Comparison of ENCODE assay signal across 8 cellular contexts in genomic region chr3:32467333-32468070, GRCh38. TPM values are rescaled to one million over a fixed set of nuclear protein-coding genes. Genes with fewer than 3 reads are reported as not detected.
DNase-seq lines count a peak whose midpoint lies in the region; ATAC-seq and TF ChIP-seq lines count a peak whose summit lies in the region.

No MANE protein-coding gene starts in this region.

- H3K36me3 ChIP-seq in PC-3 (ENCODE audit: low read depth, low read length) (peaks cover 13% of the 10 kb centered on the region), neural progenitor cell (no peaks in the 10 kb centered on the region), stomach (peaks cover 0 to 10% (median 2%) of the 10 kb centered on the region in 4 donors)

- WGBS in stomach, 5 donors, result 14 to 24% (median 17%) methylated on average over 35 to 41 of the region's 41 CpGs

- H3K4me3 ChIP-seq in PC-3 (ENCODE audit: low read length), result no peak overlapping the region
- no peak overlapping the region for H3K4me3 ChIP-seq in neural progenitor cell
- H3K4me3 ChIP-seq in stomach, result peak overlapping the region; percentile 37 to 52 (median 50)

- no peak for TF ChIP-seq POLR2A in stomach (IDR thresholded peaks at IDR 0.05)

- no peaks in the 10 kb centered on the region for H3K9me2 ChIP-seq in PC-3 (replicated peaks; ENCODE audit: low read length)

- intact Hi-C loops in PC-3 (cut with micrococcal nuclease), result loop anchor here (1.0 to 5.0 kb wide), 4 partner anchors 68 to 291 kb away; no protein-coding TSS in a partner anchor
- intact Hi-C loops in stomach (cut with DNase I; ENCODE audit: low total_unique reads), result loop anchor here (5.0 kb wide), 1 partner anchor 90 kb away; no protein-coding TSS in a partner anchor

- ATAC-seq in GM19395 (IDR thresholded peaks at IDR 0.05; ENCODE audit: unreplicated experiment) (peak; percentile 74), PC-3 (peak; percentile 54)
- peak; percentile 65 for ATAC-seq in activated T-helper 17 cell treated with anti-CD3 and anti-CD28 coated beads, Interleukin-2, amount 50 U/mL, for 72 hours (replicated peaks)

- peaks cover 67% of the 10 kb centered on the region for H3K36me3 Mint-ChIP-seq in activated T-helper 17 cell treated with anti-CD3 and anti-CD28 coated beads, Interleukin-2, amount 50 U/mL, for 72 hours (ENCODE audit: low read depth)
- H3K36me3 Mint-ChIP-seq in neural progenitor cell, result peaks cover 12% of the 10 kb centered on the region

- H3F3A ChIP-seq in PC-3 (ENCODE audit: low read length, unreplicated experiment), result peaks cover 5% of the 10 kb centered on the region
- H3F3A ChIP-seq in neural progenitor cell (ENCODE audit: low read depth), result peaks cover 2% of the 10 kb centered on the region

- CTCF ChIA-PET in PC-3 (lab: Charles Lee), result interaction anchor here (0.5 to 1.1 kb wide), 13 partner anchors 13 to 779 kb away, joined by 3 to 11 read pairs (median 4); partner anchors contain the start of gene CMTM7

- no peak overlapping the region for H3K9ac ChIP-seq in PC-3 (ENCODE audit: low read length)
- no peak overlapping the region for H3K9ac ChIP-seq in neural progenitor cell

- H3K4me1 ChIP-seq in PC-3 (ENCODE audit: insufficient read depth, low read length) (peaks cover 33% of the 10 kb centered on the region), neural progenitor cell (peaks cover 8% of the 10 kb centered on the region), stomach (peaks cover 23 to 53% (median 32%) of the 10 kb centered on the region in 4 donors)

- TF ChIP-seq CTCF in PC-3 (conservative IDR thresholded peaks at IDR 0.05; ENCODE audit: low read depth, low read length), result peak; percentile 96
- peak; percentile 99 for TF ChIP-seq CTCF in neural progenitor cell (IDR thresholded peaks at IDR 0.05)
- TF ChIP-seq CTCF in stomach (IDR thresholded peaks at IDR 0.05), result peak in 6 of 7 experiments; percentile 72 to 100 (median 98)

- H3K79me2 ChIP-seq in PC-3 (ENCODE audit: low read length) (peaks cover 12% of the 10 kb centered on the region), neural progenitor cell (ENCODE audit: low read depth) (no peaks in the 10 kb centered on the region)

- H3K27ac Mint-ChIP-seq in activated T-helper 17 cell treated with anti-CD3 and anti-CD28 coated beads, Interleukin-2, amount 50 U/mL, for 72 hours, result no peak overlapping the region
- H3K27ac Mint-ChIP-seq in neural progenitor cell, result no peak overlapping the region

- no TSS peak for BruUV-seq in PC-3 (replicated peaks; lab: Mats Ljungman, UMichigan)

- POLR2A ChIA-PET in PC-3 (lab: Charles Lee; ENCODE audit: unreplicated experiment), result no interaction called here

- DNase-seq in CD1c-positive myeloid dendritic cell (ENCODE audit: extremely low spot score) (peak; percentile 84), HK-2 (ENCODE audit: unreplicated experiment) (peak; percentile 45), PC-3 (peak; percentile 87), fibroblast of the conjunctiva (ENCODE audit: low read depth) (peak; percentile 32), neural progenitor cell (ENCODE audit: low spot score) (peak; percentile 85), stomach (peak; percentile 86)

- H3K9me3 ChIP-seq in PC-3 (ENCODE audit: low read length) (no peaks in the 10 kb centered on the region), neural progenitor cell (ENCODE audit: low read depth) (no peaks in the 10 kb centered on the region), stomach (no peaks in the 10 kb centered on the region)

- no peaks in the 10 kb centered on the region for H3K27me3 Mint-ChIP-seq in activated T-helper 17 cell treated with anti-CD3 and anti-CD28 coated beads, Interleukin-2, amount 50 U/mL, for 72 hours
- H3K27me3 Mint-ChIP-seq in neural progenitor cell (ENCODE audit: insufficient read depth, low read depth), result peaks cover 4% of the 10 kb centered on the region

- H3K4me2 ChIP-seq in PC-3 (ENCODE audit: low read length), result peak overlapping the region; percentile 73
- H3K4me2 ChIP-seq in neural progenitor cell, result peak overlapping the region; percentile 64

- no peak for TF ChIP-seq EP300 in stomach (IDR thresholded peaks at IDR 0.05)

- H3K4me3 Mint-ChIP-seq in activated T-helper 17 cell treated with anti-CD3 and anti-CD28 coated beads, Interleukin-2, amount 50 U/mL, for 72 hours, result peak overlapping the region; percentile 40
- no peak overlapping the region for H3K4me3 Mint-ChIP-seq in neural progenitor cell

- no peaks in the 10 kb centered on the region for H4K20me1 ChIP-seq in PC-3 (ENCODE audit: low read length)
- H4K20me1 ChIP-seq in neural progenitor cell (ENCODE audit: low read depth), result peaks cover 3% of the 10 kb centered on the region

- H3K27me3 ChIP-seq in PC-3 (ENCODE audit: low read length) (no peaks in the 10 kb centered on the region), neural progenitor cell (no peaks in the 10 kb centered on the region), stomach (no peaks in the 10 kb centered on the region)

- peaks cover 39% of the 10 kb centered on the region for H3K4me1 Mint-ChIP-seq in activated T-helper 17 cell treated with anti-CD3 and anti-CD28 coated beads, Interleukin-2, amount 50 U/mL, for 72 hours
- peaks cover 26% of the 10 kb centered on the region for H3K4me1 Mint-ChIP-seq in neural progenitor cell

- H2AFZ ChIP-seq in PC-3 (ENCODE audit: low read length) (peak overlapping the region; percentile 77; the same call in 1 of the 2 replicates), neural progenitor cell (replicated peaks) (no peak overlapping the region)

- no peak overlapping the region for H3K27ac ChIP-seq in PC-3 (ENCODE audit: low read length)
- H3K27ac ChIP-seq in neural progenitor cell, result no peak overlapping the region
- H3K27ac ChIP-seq in stomach, result peak overlapping the region in 4 of 5 donors; percentile 41 to 73 (median 60)

- no peaks in the 10 kb centered on the region for H3K9me3 Mint-ChIP-seq in activated T-helper 17 cell treated with anti-CD3 and anti-CD28 coated beads, Interleukin-2, amount 50 U/mL, for 72 hours
- H3K9me3 Mint-ChIP-seq in neural progenitor cell, result no peaks in the 10 kb centered on the region

RNA-seq across cellular contexts. Expression of gene CMTM6, which starts 35.1 kb away (rescaled TPM):
- 53.3 and 67.4 TPM in 2 replicates for total RNA-seq in PC-3 (2014; rRNA removed)
- total RNA-seq in activated T-helper 17 cell treated with anti-CD3 and anti-CD28 coated beads, Interleukin-2, amount 50 U/mL, for 72 hours, result 100 to 1,000 TPM; 101 to 124 TPM
- total RNA-seq in neural progenitor cell (ENCODE audit: low replicate concordance), result 62.0 and 70.2 TPM in 2 replicates
- total RNA-seq in stomach, result 100 to 1,000 TPM in 1 of 5 donors, 10 to 100 TPM in 3, 1 to 10 TPM in 1; 5.8 to 133 (median 21.4) TPM
- polyA plus RNA-seq in stomach, result 10 to 100 TPM; 12.5 to 17.1 (median 13.2) TPM

Comparison
In these comparisons a context has a peak if more than half of its experiments do, and no peak if none do; other contexts are left out.
1. DNase-seq: peak in every context shown above with its lines; median percentile 87 in PC-3; 86 in stomach; 85 in neural progenitor cell; 84 in CD1c-positive myeloid dendritic cell; 45 in HK-2; 32 in fibroblast of the conjunctiva.
2. H3K27ac ChIP-seq: peak in stomach (4 of 5); none in PC-3 (single experiment) and neural progenitor cell (single experiment).
3. H3K4me3 ChIP-seq: peak in stomach (4 of 4); none in PC-3 (single experiment) and neural progenitor cell (single experiment).
4. Peak in every context shown above with its lines, with median percentiles within 50 percentile points of each other: ATAC-seq and CTCF ChIP-seq.